Comparison of ENCODE assay signal across 14 cellular contexts in the genomic region with DNA sequence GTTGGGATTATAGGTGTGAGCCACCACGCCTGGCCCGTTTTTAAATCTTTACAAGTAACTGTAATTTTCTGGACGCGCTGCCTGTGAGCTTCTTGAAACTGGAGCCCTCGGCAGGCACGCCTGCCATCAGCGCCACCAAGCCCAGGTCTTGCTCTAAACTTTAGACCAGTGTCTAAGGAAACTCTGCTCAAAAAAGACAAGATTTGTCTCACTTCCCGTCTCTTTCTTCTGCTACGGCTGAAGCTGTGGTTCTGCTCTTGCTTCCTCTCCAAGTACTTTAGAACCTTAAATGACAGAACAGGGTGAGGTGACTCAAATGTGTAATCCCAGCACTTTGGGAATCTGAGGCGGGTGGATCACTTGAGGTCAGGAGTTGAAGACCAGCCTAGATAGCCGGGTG. TPM values are rescaled to one million over a fixed set of nuclear protein-coding genes. Genes with fewer than 3 reads are reported as not detected.
DNase-seq lines count a peak whose midpoint lies in the region; ATAC-seq and TF ChIP-seq lines count a peak whose summit lies in the region.
"Had no signal": no experiment of that assay in that cellular context is flagged by ENCODE, and none has a peak within 500 bp of the region (broad histone marks: within the 10 kb centered on the region; RNA-seq: fewer than 3 reads in every experiment).

No MANE protein-coding gene starts in this region.

- H3K27me3 ChIP-seq in body of pancreas, result no peaks in the 10 kb centered on the region
- H3K27me3 ChIP-seq in osteoblast (ENCODE audit: insufficient read depth, low read length), result no peaks in the 10 kb centered on the region
- H3K27me3 ChIP-seq in ovary, result no peaks in the 10 kb centered on the region
- H3K27me3 ChIP-seq in heart left ventricle, result no peaks in the 10 kb centered on the region
- H3K27me3 ChIP-seq: SJSA1 had no signal

- H3K4me1 Mint-ChIP-seq in IgD-negative memory B cell, result peaks cover 5 to 7% (median 7%) of the 10 kb centered on the region in 3 donors

- H3K4me3 ChIP-seq in body of pancreas, result no peak overlapping the region
- no peak overlapping the region for H3K4me3 ChIP-seq in osteoblast (ENCODE audit: insufficient read depth, low read length)
- H3K4me3 ChIP-seq in ovary, result no peak overlapping the region
- H3K4me3 ChIP-seq in heart left ventricle, result no peak overlapping the region
- H3K4me3 ChIP-seq: lung, SJSA1 had no signal

- peaks cover 16% of the 10 kb centered on the region for H4K20me1 ChIP-seq in osteoblast (ENCODE audit: insufficient read depth, low read length)

- peak overlapping the region; percentile 55 to 91 (median 70) for H3K4me3 Mint-ChIP-seq in IgD-negative memory B cell

- H3K27ac Mint-ChIP-seq in IgD-negative memory B cell, result peak overlapping the region; percentile 84 to 92 (median 90)

- intact Hi-C loops in body of pancreas (cut with DNase I), result no loop called here
- intact Hi-C loops in ovary (cut with DNase I), result loop anchor here in 1 of 4 donors (5.0 kb wide), 1 partner anchor 45 kb away; no protein-coding TSS in a partner anchor
- intact Hi-C loops in heart left ventricle (cut with DNase I), result no loop called here

- no peaks in the 10 kb centered on the region for H3K27me3 Mint-ChIP-seq in IgD-negative memory B cell

- TF ChIP-seq CTCF in body of pancreas (IDR thresholded peaks at IDR 0.05), result no peak
- TF ChIP-seq CTCF in osteoblast (IDR thresholded peaks at IDR 0.05; ENCODE audit: extremely low read depth, low read depth, low read length), result no peak
- TF ChIP-seq CTCF in ovary (IDR thresholded peaks at IDR 0.05), result no peak
- TF ChIP-seq CTCF in heart left ventricle (IDR thresholded peaks at IDR 0.05), result no peak

- peak overlapping the region; percentile 63 to 87 (median 79) for H3K27ac ChIP-seq in body of pancreas
- no peak overlapping the region for H3K27ac ChIP-seq in osteoblast (ENCODE audit: low read depth, low read length)
- no peak overlapping the region for H3K27ac ChIP-seq in ovary
- H3K27ac ChIP-seq in heart left ventricle, result peak overlapping the region in 1 of 12 donors; percentile 63
- H3K27ac ChIP-seq: SJSA1 had no signal

- peak; percentile 20 for DNase-seq in T-helper 9 cell
- DNase-seq in body of pancreas, result peak in 2 of 4 donors; percentile 21 to 22
- DNase-seq in osteoblast (ENCODE audit: insufficient read length, low spot score, missing footprints), result peak; percentile 27
- DNase-seq in ovary, result no peak
- DNase-seq in heart left ventricle, result no peak
- DNase-seq: GOT3; NCI-H1105 treated with DMSO at 0.1 percent for 48 hours; NCI-H526 treated with DMSO at 0.1 percent for 48 hours; stimulated activated CD4-positive, alpha-beta T cell treated with anti-CD3 and anti-CD28 coated beads, Interleukin-4, amount 100 ng/mL, for 4 hours had no signal

- 71 to 81% methylated on average over 11 of the region's 11 CpGs for WGBS in body of pancreas, 2 donors
- WGBS in ovary, 3 donors, result 88 to 94% (median 92%) methylated on average over 11 of the region's 11 CpGs
- 93 to 96% (median 94%) methylated on average over 11 of the region's 11 CpGs for WGBS in heart left ventricle, 4 donors

- H3K9me3 Mint-ChIP-seq in IgD-negative memory B cell, result no peaks in the 10 kb centered on the region

- ATAC-seq in body of pancreas (no peak), heart left ventricle (no peak), HG03432 (IDR thresholded peaks at IDR 0.05; ENCODE audit: unreplicated experiment) (no peak), GM21717 (IDR thresholded peaks at IDR 0.05; ENCODE audit: unreplicated experiment) (no peak)

- H3K4me1 ChIP-seq in body of pancreas (peaks cover 45% of the 10 kb centered on the region), osteoblast (ENCODE audit: insufficient read depth, low read length) (peaks cover 9% of the 10 kb centered on the region), ovary (ENCODE audit: insufficient read depth) (peaks cover 2% of the 10 kb centered on the region), heart left ventricle (peaks cover 0 to 50% (median 0%) of the 10 kb centered on the region in 12 donors)

- no peak for TF ChIP-seq EP300 in ovary (IDR thresholded peaks at IDR 0.05)

- H3K4me2 ChIP-seq in osteoblast (ENCODE audit: insufficient read depth, low read length), result no peak overlapping the region

- H2AFZ ChIP-seq in osteoblast (ENCODE audit: low read length), result no peak overlapping the region

- TF ChIP-seq POLR2A in body of pancreas (IDR thresholded peaks at IDR 0.05), result no peak
- TF ChIP-seq POLR2A in ovary (IDR thresholded peaks at IDR 0.05), result no peak
- TF ChIP-seq POLR2A in heart left ventricle (IDR thresholded peaks at IDR 0.05), result no peak

- H3K36me3 Mint-ChIP-seq in IgD-negative memory B cell, result peaks cover 4% of the 10 kb centered on the region

- H3K9me3 ChIP-seq in body of pancreas (no peaks in the 10 kb centered on the region), osteoblast (ENCODE audit: low read depth, low read length) (no peaks in the 10 kb centered on the region), ovary (no peaks in the 10 kb centered on the region), heart left ventricle (no peaks in the 10 kb centered on the region)
- H3K9me3 ChIP-seq: SJSA1 had no signal

- H3K36me3 ChIP-seq in body of pancreas (replicated peaks in 1 of 2; ENCODE audit: insufficient read depth in 1 of 2, low read depth in 2 of 2), result no peaks in the 10 kb centered on the region
- peaks cover 44% of the 10 kb centered on the region for H3K36me3 ChIP-seq in osteoblast (ENCODE audit: insufficient read depth, low read length)
- H3K36me3 ChIP-seq in ovary, result no peaks in the 10 kb centered on the region
- H3K36me3 ChIP-seq in heart left ventricle, result peaks cover 0 to 52% (median 31%) of the 10 kb centered on the region in 9 donors

- H3K79me2 ChIP-seq in osteoblast (ENCODE audit: insufficient read depth, low read length), result no peaks in the 10 kb centered on the region

RNA-seq across cellular contexts. Expression of a gene that starts 24.9 kb away (rescaled TPM):
- polyA plus RNA-seq in IgD-negative memory B cell (3.1 TPM), ovary (10 to 100 TPM; 13.6 to 37.5 TPM), heart left ventricle (10 to 100 TPM; 16.3 to 16.8 TPM)
- total RNA-seq in body of pancreas (10 to 100 TPM; 11.9 to 39.9 TPM), osteoblast (346 and 377 TPM in 2 replicates), ovary (10 to 100 TPM; 26.4 to 54.8 (median 37.8) TPM), heart left ventricle (10 to 100 TPM in 4 of 9 donors, 1 to 10 TPM in 5; 3.8 to 50.8 (median 9.6) TPM)

RNA-seq across cellular contexts. Expression of a gene that starts 27.6 kb away (rescaled TPM):
- polyA plus RNA-seq in IgD-negative memory B cell, result 144 TPM
- 10 to 100 TPM; 50.6 to 73.2 TPM for total RNA-seq in body of pancreas
- total RNA-seq in osteoblast, result 57.5 and 68.0 TPM in 2 replicates
- 10 to 100 TPM; 44.8 to 70.1 (median 58.7) TPM for total RNA-seq in ovary
- polyA plus RNA-seq in ovary, result 10 to 100 TPM; 31.0 to 65.0 TPM
- 10 to 100 TPM; 37.3 to 67.2 (median 46.3) TPM for total RNA-seq in heart left ventricle
- polyA plus RNA-seq in heart left ventricle, result 10 to 100 TPM; 65.5 to 91.3 TPM

RNA-seq across cellular contexts. Expression of a gene that starts 28.4 kb away (rescaled TPM):
- polyA plus RNA-seq in IgD-negative memory B cell (0.26 TPM), ovary (under 1 TPM; 0.65 to 0.75 TPM), heart left ventricle (1 to 10 TPM in 1 of 2 donors, under 1 TPM in 1; 0.53 to 3.2 TPM)
- total RNA-seq in body of pancreas (1 to 10 TPM; 2.6 to 4.9 TPM), osteoblast (under 0.01 and 0.29 TPM in 2 replicates), ovary (1 to 10 TPM in 3 of 7 donors, under 1 TPM in 1, not detected in 3; 0.77 to 4.0 (median 1.6) TPM), heart left ventricle (1 to 10 TPM in 4 of 9 donors, under 1 TPM in 4, not detected in 1; 0.27 to 1.5 (median 0.88) TPM)
- total RNA-seq: SJSA1 had no signal

RNA-seq across cellular contexts. Expression of a gene that starts 38.2 kb away (rescaled TPM):
- polyA plus RNA-seq in IgD-negative memory B cell (0.70 TPM), ovary (10 to 100 TPM in 1 of 2 donors, 1 to 10 TPM in 1; 2.8 to 22.8 TPM), heart left ventricle (10 to 100 TPM in 1 of 2 donors, 1 to 10 TPM in 1; 8.0 to 13.6 TPM)
- total RNA-seq in body of pancreas (10 to 100 TPM in 1 of 2 donors, 1 to 10 TPM in 1; 8.0 to 23.4 TPM), osteoblast (2.2 and 2.9 TPM in 2 replicates), ovary (10 to 100 TPM in 5 of 7 donors, 1 to 10 TPM in 2; 8.1 to 44.1 (median 31.8) TPM), heart left ventricle (10 to 100 TPM; 10.9 to 20.0 (median 15.5) TPM)

RNA-seq across cellular contexts. Expression of a gene that starts 40.3 kb away (rescaled TPM):
- polyA plus RNA-seq in IgD-negative memory B cell, result 60.8 TPM
- total RNA-seq in body of pancreas, result 100 to 1,000 TPM; 117 to 121 TPM
- 67.5 and 75.6 TPM in 2 replicates for total RNA-seq in osteoblast
- 100 to 1,000 TPM; 158 to 247 (median 238) TPM for total RNA-seq in ovary
- 100 to 1,000 TPM; 180 to 295 TPM for polyA plus RNA-seq in ovary
- total RNA-seq in heart left ventricle, result 100 to 1,000 TPM in 2 of 9 donors, 10 to 100 TPM in 7; 57.3 to 317 (median 69.2) TPM
- 10 to 100 TPM; 46.7 to 54.6 TPM for polyA plus RNA-seq in heart left ventricle

Comparison
In these comparisons a context has a peak if more than half of its experiments do, and no peak if none do; other contexts are left out.
1. DNase-seq: peak in T-helper 9 cell (single experiment) and osteoblast (single experiment); none in ovary (0 of 5) and heart left ventricle (0 of 5).
2. H3K27ac ChIP-seq: peak in body of pancreas (4 of 4); none in osteoblast (single experiment) and ovary (0 of 2).